ENCODE assay signal across 20 cellular contexts in the genomic region with DNA sequence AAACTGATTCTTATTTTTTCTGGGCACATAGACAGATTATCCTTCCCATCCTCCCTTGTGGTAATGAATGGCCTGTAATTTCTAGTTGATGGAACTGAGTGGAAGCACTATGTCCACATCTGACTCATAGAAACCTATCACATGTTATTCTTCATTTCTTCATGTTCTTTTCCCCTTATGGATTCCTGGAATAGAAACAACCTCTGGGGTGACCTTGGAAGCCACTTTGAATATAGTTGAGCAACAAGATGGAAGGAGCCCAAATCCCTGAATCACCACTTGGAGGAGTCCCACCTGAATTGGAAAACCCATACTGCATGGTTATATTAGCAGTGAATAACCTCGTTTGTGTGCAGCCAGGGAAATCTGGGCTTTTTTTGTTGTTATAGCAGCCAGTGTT.
DNase-seq lines count a peak whose midpoint lies in the region; ATAC-seq and TF ChIP-seq lines count a peak whose summit lies in the region.
"Had no signal": no experiment of that assay in that cellular context is flagged by ENCODE, and none has a peak within 500 bp of the region (broad histone marks: within the 10 kb centered on the region; RNA-seq: fewer than 3 reads in every experiment).

No MANE protein-coding gene starts in this region.

- peak; percentile 84 for ATAC-seq in sciatic nerve
- no peak for ATAC-seq in naive thymus-derived CD4-positive, alpha-beta T cell
- no peak for ATAC-seq in GM21526 (IDR thresholded peaks at IDR 0.05; ENCODE audit: low FRiP score, unreplicated experiment)
- ATAC-seq: activated T-helper 17 cell treated with anti-CD3 and anti-CD28 coated beads, Interleukin-2, amount 50 U/mL, for 72 hours had no signal

- H3K9me3 ChIP-seq in adipocyte (ENCODE audit: control insufficient read depth, low read length), result peaks cover 17% of the 10 kb centered on the region
- H3K9me3 ChIP-seq in vagina, result no peaks in the 10 kb centered on the region
- no peaks in the 10 kb centered on the region for H3K9me3 ChIP-seq in naive thymus-derived CD4-positive, alpha-beta T cell (ENCODE audit: control insufficient read depth in 2 of 3, low read length in 3 of 3)
- H3K9me3 ChIP-seq: adrenal gland, colonic mucosa had no signal

- no peaks in the 10 kb centered on the region for H3K27me3 Mint-ChIP-seq in naive thymus-derived CD4-positive, alpha-beta T cell
- H3K27me3 Mint-ChIP-seq: activated T-helper 17 cell treated with anti-CD3 and anti-CD28 coated beads, Interleukin-2, amount 50 U/mL, for 72 hours had no signal

- peaks cover 0 to 32% (median 4%) of the 10 kb centered on the region in 11 donors for H3K9me3 Mint-ChIP-seq in naive thymus-derived CD4-positive, alpha-beta T cell
- H3K9me3 Mint-ChIP-seq: activated T-helper 17 cell treated with anti-CD3 and anti-CD28 coated beads, Interleukin-2, amount 50 U/mL, for 72 hours; T-helper 1 cell treated with Interleukin-12 subunit alpha and Interleukin-12 subunit beta and Interleukin-4 antibody, amounts not matched to agents 30 μg/mL and 1 μg/mL, for 36 hours had no signal

- POLR2A ChIA-PET in naive thymus-derived CD4-positive, alpha-beta T cell (lab: Charles Lee), result no interaction called here

- H3K27me3 ChIP-seq in adipocyte (replicated peaks; ENCODE audit: control insufficient read depth, insufficient read depth, low read length) (peaks cover 7% of the 10 kb centered on the region), vagina (no peaks in the 10 kb centered on the region)
- no peaks in the 10 kb centered on the region for H3K27me3 ChIP-seq in naive thymus-derived CD4-positive, alpha-beta T cell (ENCODE audit: control insufficient read depth in 2 of 2, insufficient read depth in 2 of 2, low read length in 2 of 2)
- H3K27me3 ChIP-seq: adrenal gland, colonic mucosa, sigmoid colon had no signal

- no peak overlapping the region for H3K4me3 Mint-ChIP-seq in naive thymus-derived CD4-positive, alpha-beta T cell
- H3K4me3 Mint-ChIP-seq: activated T-helper 17 cell treated with anti-CD3 and anti-CD28 coated beads, Interleukin-2, amount 50 U/mL, for 72 hours; T-helper 1 cell treated with Interleukin-12 subunit alpha and Interleukin-12 subunit beta and Interleukin-4 antibody, amounts not matched to agents 30 μg/mL and 1 μg/mL, for 36 hours had no signal

- no peak overlapping the region for H3K27ac ChIP-seq in vagina
- H3K27ac ChIP-seq in naive thymus-derived CD4-positive, alpha-beta T cell (ENCODE audit: low read depth, low read length), result no peak overlapping the region
- H3K27ac ChIP-seq: adrenal gland, colonic mucosa had no signal

- CTCF ChIA-PET in naive thymus-derived CD4-positive, alpha-beta T cell (lab: Charles Lee), result no interaction called here

- H3K4me1 ChIP-seq in adipocyte (ENCODE audit: control insufficient read depth, insufficient read depth, low read length), result peaks cover 38% of the 10 kb centered on the region
- no peaks in the 10 kb centered on the region for H3K4me1 ChIP-seq in vagina
- no peaks in the 10 kb centered on the region for H3K4me1 ChIP-seq in naive thymus-derived CD4-positive, alpha-beta T cell (ENCODE audit: control insufficient read depth in 2 of 2, insufficient read depth in 2 of 2, low read length in 2 of 2)
- H3K4me1 ChIP-seq: adrenal gland, colonic mucosa had no signal

- no peaks in the 10 kb centered on the region for H3K4me1 Mint-ChIP-seq in naive thymus-derived CD4-positive, alpha-beta T cell
- H3K4me1 Mint-ChIP-seq: activated T-helper 17 cell treated with anti-CD3 and anti-CD28 coated beads, Interleukin-2, amount 50 U/mL, for 72 hours had no signal

- peak; percentile 3 for DNase-seq in EH (ENCODE audit: low read depth)
- DNase-seq in adipocyte (ENCODE audit: low read depth), result peak; percentile 36
- DNase-seq in fibroblast of pulmonary artery (ENCODE audit: low read depth), result peak; percentile 87
- no peak for DNase-seq in sciatic nerve (ENCODE audit: low spot score)
- DNase-seq in epidermal melanocyte (ENCODE audit: insufficient read length, low spot score), result no peak
- no peak for DNase-seq in vagina (ENCODE audit: extremely low spot score in 2 of 2)
- no peak for DNase-seq in naive thymus-derived CD4-positive, alpha-beta T cell
- DNase-seq: activated CD4-positive, CD25-positive, alpha-beta regulatory T cell; AML-193; colonic mucosa; erythroblast; hypothalamus; NCI-H187; SHP77 treated with DMSO at 0.1 percent for 48 hours; sigmoid colon; stimulated activated CD4-positive, alpha-beta T cell treated with anti-CD3 and anti-CD28 coated beads, Interleukin-2, amount 100 ng/mL, for 48 hours had no signal

- intact Hi-C loops in sciatic nerve (cut with DNase I), result no loop called here
- intact Hi-C loops in vagina (cut with DNase I), result no loop called here
- intact Hi-C loops in naive thymus-derived CD4-positive, alpha-beta T cell (cut with micrococcal nuclease), result no loop called here

- TF ChIP-seq CTCF in fibroblast of pulmonary artery (IDR thresholded peaks at IDR 0.05; ENCODE audit: low read length, missing control alignments) (no peak), vagina (IDR thresholded peaks at IDR 0.05) (no peak)

- H3K36me3 Mint-ChIP-seq in naive thymus-derived CD4-positive, alpha-beta T cell, result no peaks in the 10 kb centered on the region

- no peaks in the 10 kb centered on the region for H3K36me3 ChIP-seq in adipocyte (ENCODE audit: control insufficient read depth, insufficient read depth, low read length, severe bottlenecking)
- H3K36me3 ChIP-seq in vagina, result no peaks in the 10 kb centered on the region
- H3K36me3 ChIP-seq in naive thymus-derived CD4-positive, alpha-beta T cell (ENCODE audit: control insufficient read depth in 2 of 3, insufficient read depth in 3 of 3, low read length in 3 of 3), result no peaks in the 10 kb centered on the region
- H3K36me3 ChIP-seq: adrenal gland, colonic mucosa, sigmoid colon had no signal

- H3K9ac ChIP-seq in adipocyte (ENCODE audit: low read length), result no peak overlapping the region

- no peak for TF ChIP-seq POLR2A in vagina (IDR thresholded peaks at IDR 0.05)

- H3K4me3 ChIP-seq in adipocyte (ENCODE audit: low read length) (no peak overlapping the region), fibroblast of pulmonary artery (replicated peaks; ENCODE audit: low read depth, low read length) (no peak overlapping the region), vagina (no peak overlapping the region)
- no peak overlapping the region for H3K4me3 ChIP-seq in naive thymus-derived CD4-positive, alpha-beta T cell (ENCODE audit: low read length)
- H3K4me3 ChIP-seq: adrenal gland, colonic mucosa, sigmoid colon had no signal

- H3K27ac Mint-ChIP-seq in naive thymus-derived CD4-positive, alpha-beta T cell, result no peak overlapping the region
- H3K27ac Mint-ChIP-seq: activated T-helper 17 cell treated with anti-CD3 and anti-CD28 coated beads, Interleukin-2, amount 50 U/mL, for 72 hours; T-helper 1 cell treated with Interleukin-12 subunit alpha and Interleukin-12 subunit beta and Interleukin-4 antibody, amounts not matched to agents 30 μg/mL and 1 μg/mL, for 36 hours had no signal

Comparison
In these comparisons a context has a peak if more than half of its experiments do, and no peak if none do; other contexts are left out.
1. DNase-seq: peak in EH (single experiment), adipocyte (single experiment) and fibroblast of pulmonary artery (single experiment); none in sciatic nerve (single experiment), epidermal melanocyte (single experiment), vagina (0 of 2) and naive thymus-derived CD4-positive, alpha-beta T cell (0 of 9).